Comparison of ENCODE assay signal across 8 cellular contexts in genomic region chr11:121722431-121723256, GRCh38.
DNase-seq lines count a peak whose midpoint lies in the region; ATAC-seq and TF ChIP-seq lines count a peak whose summit lies in the region.

No MANE protein-coding gene starts in this region.

- TF ChIP-seq POLR2A in vagina (IDR thresholded peaks at IDR 0.05), result peak in 1 of 2 donors; percentile 46

- TF ChIP-seq CTCF in foreskin keratinocyte (conservative IDR thresholded peaks at IDR 0.05) (peak; percentile 3), vagina (IDR thresholded peaks at IDR 0.05) (no peak)

- ATAC-seq in foreskin keratinocyte, result peak; percentile 67
- no peak for ATAC-seq in HG03521 (IDR thresholded peaks at IDR 0.05; ENCODE audit: unreplicated experiment)
- ATAC-seq in HG02763 (IDR thresholded peaks at IDR 0.05; ENCODE audit: unreplicated experiment), result no peak

- intact Hi-C loops in vagina (cut with DNase I), result loop anchor here (2.0 to 10.0 kb wide), 2 partner anchors 48 to 378 kb away; no protein-coding TSS in a partner anchor

- no peaks in the 10 kb centered on the region for H3K36me3 ChIP-seq in vagina

- H3K4me1 ChIP-seq in foreskin keratinocyte (no peaks in the 10 kb centered on the region), vagina (peaks cover 6% of the 10 kb centered on the region)

- no peaks in the 10 kb centered on the region for H3K9me3 ChIP-seq in vagina

- peak; percentile 14 for DNase-seq in activated CD4-positive, alpha-beta T cell treated with anti-CD3 and anti-CD28 coated beads for 48 hours
- no peak for DNase-seq in activated CD4-positive, alpha-beta T cell treated with anti-CD3 and anti-CD28 coated beads for 4 hours
- DNase-seq in SHP77 treated with DMSO at 0.1 percent for 48 hours (lab: John Stamatoyannopoulos, UW), result peak; percentile 44
- DNase-seq in foreskin keratinocyte, result peak in 1 of 2 donors; percentile 35
- peak; percentile 71 for DNase-seq in myocyte (ENCODE audit: low read depth)
- DNase-seq in vagina (ENCODE audit: extremely low spot score in 2 of 2), result peak in 1 of 2 donors; percentile 93

- no peak overlapping the region for H3K27ac ChIP-seq in foreskin keratinocyte
- peak overlapping the region; percentile 79 for H3K27ac ChIP-seq in vagina

- peak overlapping the region; percentile 37 to 48 for H3K4me3 ChIP-seq in vagina

- H3K27me3 ChIP-seq in foreskin keratinocyte (peaks cover 4% of the 10 kb centered on the region), vagina (no peaks in the 10 kb centered on the region)

Comparison
In these comparisons a context has a peak if more than half of its experiments do, and no peak if none do; other contexts are left out.
1. DNase-seq: peak in activated CD4-positive, alpha-beta T cell treated with anti-CD3 and anti-CD28 coated beads for 48 hours (single experiment), SHP77 treated with DMSO at 0.1 percent for 48 hours (single experiment) and myocyte (single experiment); none in activated CD4-positive, alpha-beta T cell treated with anti-CD3 and anti-CD28 coated beads for 4 hours (0 of 2).